Comparison of ENCODE assay signal across 10 cellular contexts in the genomic region with DNA sequence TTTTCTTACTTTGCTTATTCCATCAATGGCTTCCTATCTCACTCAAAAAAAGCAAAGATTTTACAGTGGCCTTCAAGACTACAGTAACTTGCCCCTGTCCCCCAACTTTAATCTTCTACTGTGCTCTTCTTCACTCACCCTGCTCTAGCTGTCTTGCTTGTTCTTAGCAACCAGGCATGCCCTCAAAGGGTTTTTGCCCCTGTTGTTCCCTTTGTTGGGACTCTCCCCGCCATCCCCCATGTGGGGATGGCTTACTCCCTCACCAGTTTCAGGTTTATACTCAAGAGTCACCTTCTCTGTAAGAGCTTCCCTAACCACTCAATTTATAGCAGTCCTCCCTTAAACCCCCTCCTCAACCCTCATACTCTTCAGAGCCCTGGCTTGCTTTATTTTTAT. TPM values are rescaled to one million over a fixed set of nuclear protein-coding genes. Genes with fewer than 3 reads are reported as not detected.
DNase-seq lines count a peak whose midpoint lies in the region; ATAC-seq and TF ChIP-seq lines count a peak whose summit lies in the region.
"Had no signal": no experiment of that assay in that cellular context is flagged by ENCODE, and none has a peak within 500 bp of the region (broad histone marks: within the 10 kb centered on the region; RNA-seq: fewer than 3 reads in every experiment).

No MANE protein-coding gene starts in this region.

- no TSS peak for BruUV-seq in MCF 10A (replicated peaks; lab: Mats Ljungman, UMichigan)

- peaks cover 0 to 14% (median 4%) of the 10 kb centered on the region in 5 donors for H3K36me3 Mint-ChIP-seq in naive thymus-derived CD4-positive, alpha-beta T cell
- H3K36me3 Mint-ChIP-seq in MCF 10A (ENCODE audit: insufficient read depth, unreplicated experiment) = peaks cover 12% of the 10 kb centered on the region

- H3K27ac Mint-ChIP-seq in naive thymus-derived CD4-positive, alpha-beta T cell = peak overlapping the region in 7 of 9 donors; percentile 10 to 76 (median 39)
- no peak overlapping the region for H3K27ac Mint-ChIP-seq in MCF 10A (ENCODE audit: low read depth, unreplicated experiment)

- no peaks in the 10 kb centered on the region for H3K27me3 Mint-ChIP-seq in naive thymus-derived CD4-positive, alpha-beta T cell
- H3K27me3 Mint-ChIP-seq in MCF 10A (ENCODE audit: insufficient read depth, unreplicated experiment) = no peaks in the 10 kb centered on the region

- peaks cover 0 to 3% (median 0%) of the 10 kb centered on the region in 11 donors for H3K9me3 Mint-ChIP-seq in naive thymus-derived CD4-positive, alpha-beta T cell
- no peaks in the 10 kb centered on the region for H3K9me3 Mint-ChIP-seq in MCF 10A (ENCODE audit: unreplicated experiment)

- H3K36me3 ChIP-seq in naive thymus-derived CD4-positive, alpha-beta T cell (ENCODE audit: control insufficient read depth in 2 of 3, insufficient read depth in 3 of 3, low read length in 3 of 3) = peaks cover 0 to 5% (median 0%) of the 10 kb centered on the region in 3 experiments

- H3K4me1 Mint-ChIP-seq in naive thymus-derived CD4-positive, alpha-beta T cell = peaks cover 57 to 91% (median 85%) of the 10 kb centered on the region in 7 donors
- peaks cover 41% of the 10 kb centered on the region for H3K4me1 Mint-ChIP-seq in MCF 10A (ENCODE audit: insufficient read depth, unreplicated experiment)

- no peak for TF ChIP-seq CTCF in MCF 10A (IDR thresholded peaks at IDR 0.05; ENCODE audit: unreplicated experiment)

- peaks cover 8 to 27% of the 10 kb centered on the region in 2 donors for H3K4me1 ChIP-seq in naive thymus-derived CD4-positive, alpha-beta T cell (ENCODE audit: control insufficient read depth in 2 of 2, insufficient read depth in 2 of 2, low read length in 2 of 2)

- ATAC-seq in GM18861 (IDR thresholded peaks at IDR 0.05; ENCODE audit: unreplicated experiment) (peak; percentile 16), GM21619 (IDR thresholded peaks at IDR 0.05; ENCODE audit: unreplicated experiment) (peak; percentile 29), HG03558 (IDR thresholded peaks at IDR 0.05; ENCODE audit: extremely low read depth, unreplicated experiment) (peak; percentile 31)
- ATAC-seq in naive thymus-derived CD4-positive, alpha-beta T cell = peak; percentile 8

- H3K9me3 ChIP-seq in naive thymus-derived CD4-positive, alpha-beta T cell (ENCODE audit: control insufficient read depth in 2 of 3, low read length in 3 of 3) = no peaks in the 10 kb centered on the region

- no peaks in the 10 kb centered on the region for H3K27me3 ChIP-seq in naive thymus-derived CD4-positive, alpha-beta T cell (ENCODE audit: control insufficient read depth in 2 of 2, insufficient read depth in 2 of 2, low read length in 2 of 2)

- H3K4me3 Mint-ChIP-seq in naive thymus-derived CD4-positive, alpha-beta T cell = peak overlapping the region in 9 of 10 donors; percentile 2 to 48 (median 21)
- H3K4me3 Mint-ChIP-seq in MCF 10A (ENCODE audit: unreplicated experiment) = no peak overlapping the region

- POLR2A ChIA-PET in naive thymus-derived CD4-positive, alpha-beta T cell (lab: Charles Lee) = no interaction called here
- POLR2A ChIA-PET in MCF 10A (lab: Yijun Ruan, JAX) = no interaction called here

- H3K4me3 ChIP-seq in naive thymus-derived CD4-positive, alpha-beta T cell (ENCODE audit: low read length) = no peak overlapping the region

- intact Hi-C loops in naive thymus-derived CD4-positive, alpha-beta T cell (cut with micrococcal nuclease) = loop anchor here in 1 of 2 donors (10.0 kb wide), 1 partner anchor 277 kb away; no protein-coding TSS in a partner anchor
- intact Hi-C loops in MCF 10A (cut with micrococcal nuclease) = no loop called here

- no peak for DNase-seq in naive thymus-derived CD4-positive, alpha-beta T cell
- DNase-seq in NCI-H2081 treated with DMSO at 0.1 percent for 48 hours (lab: John Stamatoyannopoulos, UW) (no peak), MCF 10A (ENCODE audit: unreplicated experiment) (no peak), NCI-H187 treated with DMSO at 0.1 percent for 48 hours (lab: John Stamatoyannopoulos, UW) (no peak)
- DNase-seq: cerebellar nuclear complex, NCI-H526 treated with DMSO at 0.1 percent for 48 hours had no signal

- CTCF ChIA-PET in naive thymus-derived CD4-positive, alpha-beta T cell (lab: Charles Lee) = no interaction called here
- CTCF ChIA-PET in MCF 10A (lab: Yijun Ruan, JAX) = interaction anchor here (1.4 kb wide), 1 partner anchor 167 kb away, joined by 4 read pairs; no protein-coding TSS in a partner anchor

- H3K27ac ChIP-seq in naive thymus-derived CD4-positive, alpha-beta T cell (ENCODE audit: low read depth, low read length) = no peak overlapping the region
- H3K27ac ChIP-seq: VCaP had no signal

RNA-seq across cellular contexts. Expression of a gene that starts 5.4 kb away (rescaled TPM):
- total RNA-seq in naive thymus-derived CD4-positive, alpha-beta T cell = 10 to 100 TPM; 16.0 to 23.2 (median 18.5) TPM
- polyA plus RNA-seq in naive thymus-derived CD4-positive, alpha-beta T cell = 10 to 100 TPM; 16.3 to 16.6 TPM
- total RNA-seq in MCF 10A (2022) = 21.0 and 21.5 TPM in 2 replicates

RNA-seq across cellular contexts. Expression of a gene that starts 19.5 kb away (rescaled TPM):
- 10 to 100 TPM; 41.1 to 89.1 (median 57.0) TPM for total RNA-seq in naive thymus-derived CD4-positive, alpha-beta T cell
- 10 to 100 TPM; 13.4 to 22.1 TPM for polyA plus RNA-seq in naive thymus-derived CD4-positive, alpha-beta T cell
- 106 and 116 TPM in 2 replicates for total RNA-seq in MCF 10A (2022)
